ENCODE assay signal across 8 cellular contexts in genomic region chr9:137589441-137590122, GRCh38. TPM values are rescaled to one million over a fixed set of nuclear protein-coding genes. Genes with fewer than 3 reads are reported as not detected.
A peak's percentile ranks its signal among the peaks of the same experiment; 100 is the strongest.
DNase-seq lines count a peak whose midpoint lies in the region; FAIRE-seq and TF ChIP-seq lines count a peak whose summit lies in the region.

No MANE protein-coding gene starts in this region.

- no peak overlapping the region for H3K27ac ChIP-seq in GM23248
- peak overlapping the region in 1 of 2 donors; percentile 80 for H3K27ac ChIP-seq in coronary artery
- H3K27ac ChIP-seq in mucosa of rectum (ENCODE audit: low read depth in 2 of 2, low read length in 2 of 2), result no peak overlapping the region

- H3K79me2 ChIP-seq in GM23248 (ENCODE audit: insufficient read depth), result peaks cover 50% of the 10 kb centered on the region

- H3K27me3 ChIP-seq in GM23248 (replicated peaks; ENCODE audit: insufficient read depth), result no peaks in the 10 kb centered on the region
- no peaks in the 10 kb centered on the region for H3K27me3 ChIP-seq in mucosa of rectum (ENCODE audit: control insufficient read depth in 2 of 2, insufficient read depth in 2 of 2, low read length in 2 of 2)

- no peak overlapping the region for H2AFZ ChIP-seq in GM23248

- peak overlapping the region; percentile 78 for H3K9ac ChIP-seq in GM23248
- peak overlapping the region; percentile 70 to 72 for H3K9ac ChIP-seq in mucosa of rectum (ENCODE audit: low read depth in 1 of 2, low read length in 2 of 2)

- no peaks in the 10 kb centered on the region for H3F3A ChIP-seq in GM23248 (ENCODE audit: insufficient read depth)

- in situ Hi-C loops in GM23248 (cut with MboI), result no loop called here

- H3K4me1 ChIP-seq in GM23248 (ENCODE audit: insufficient read depth), result peaks cover 7% of the 10 kb centered on the region; the same call in 1 of the 2 replicates
- peaks cover 8 to 14% of the 10 kb centered on the region in 2 donors for H3K4me1 ChIP-seq in mucosa of rectum (ENCODE audit: control insufficient read depth in 2 of 2, insufficient read depth in 2 of 2, low read length in 2 of 2)

- H3K9me3 ChIP-seq in GM23248 (ENCODE audit: low read depth) (no peaks in the 10 kb centered on the region), mucosa of rectum (ENCODE audit: control insufficient read depth in 2 of 2, low read length in 2 of 2) (no peaks in the 10 kb centered on the region)

- peak overlapping the region; percentile 84 for H3K4me2 ChIP-seq in GM23248 (ENCODE audit: unreplicated experiment)

- TF ChIP-seq POLR2A in GM12892 (IDR thresholded peaks at IDR 0.05; ENCODE audit: low read depth, low read length) (no peak), NB4 (IDR thresholded peaks at IDR 0.05; ENCODE audit: extremely low read depth, insufficient read length) (no peak)

- DNase-seq in GM12892 (ENCODE audit: insufficient read length), result peak; percentile 46
- DNase-seq in GM23248, result peak; percentile 66
- DNase-seq in NB4 (ENCODE audit: low read depth), result peak; percentile 42
- no peak for DNase-seq in coronary artery (ENCODE audit: low spot score)
- no peak for DNase-seq in GF-D8 (lab: John Stamatoyannopoulos, UW)
- no peak for DNase-seq in NCI-H187 treated with DMSO at 0.1 percent for 48 hours (lab: John Stamatoyannopoulos, UW)
- DNase-seq in hypothalamus (lab: John Stamatoyannopoulos, UW), result no peak

- H3K4me3 ChIP-seq in GM23248 (peak overlapping the region; percentile 75), NB4 (ENCODE audit: low read depth, low read length) (peak overlapping the region; percentile 78), coronary artery (peak overlapping the region; percentile 95), mucosa of rectum (ENCODE audit: low read length in 2 of 2) (peak overlapping the region; percentile 63 to 70)

- peak; percentile 5 for FAIRE-seq in GM12892 (lab: Jason Lieb, UNC)

- no peaks in the 10 kb centered on the region for H3K9me2 ChIP-seq in GM23248 (ENCODE audit: insufficient read depth)

- TF ChIP-seq CTCF in NB4 (IDR thresholded peaks at IDR 0.05; ENCODE audit: low read depth, low read length), result no peak
- no peak for TF ChIP-seq CTCF in coronary artery (IDR thresholded peaks at IDR 0.05)

- no peaks in the 10 kb centered on the region for H4K20me1 ChIP-seq in GM23248 (ENCODE audit: insufficient read depth)

- H3K36me3 ChIP-seq in GM23248 (ENCODE audit: low read depth) (peaks cover 17% of the 10 kb centered on the region; the same call in 1 of the 2 replicates), mucosa of rectum (ENCODE audit: control insufficient read depth in 2 of 2, insufficient read depth in 2 of 2, low read length in 2 of 2) (peaks cover 18 to 19% of the 10 kb centered on the region in 2 donors)

- 1 to 2% methylated on average over 38 to 49 of the region's 58 CpGs for WGBS in GM23248 (ENCODE audit: low coverage in 1 of 2, low lambda C conversion rate in 2 of 2, missing lambda C conversion rate in 2 of 2), 2 experiments

RNA-seq across cellular contexts. Expression of gene ZMYND19, which starts 0.7 kb away (rescaled TPM):
- 26.2 TPM for polyA plus RNA-seq in GM12892 (2012; ENCODE audit: missing spikeins)
- 29.6 and 35.0 TPM in 2 replicates for total RNA-seq in GM23248 (2014; rRNA removed; shearing (Covaris generic))
- 6.1 and 11.6 TPM in 2 replicates for polyA plus RNA-seq in GM23248 (2016; fragmentation: Nextera tagmentation; extraction: Ambion mirVana)

RNA-seq across cellular contexts. Expression of gene DPH7, which starts 10.9 kb away (rescaled TPM):
- 30.3 TPM for polyA plus RNA-seq in GM12892 (2012; ENCODE audit: missing spikeins)
- 27.0 and 32.6 TPM in 2 replicates for total RNA-seq in GM23248 (2014; rRNA removed; shearing (Covaris generic))
- 24.1 and 26.7 TPM in 2 replicates for polyA plus RNA-seq in GM23248 (2016; fragmentation: Nextera tagmentation; extraction: Ambion mirVana)

RNA-seq across cellular contexts. Expression of gene ARRDC1, which starts 15.9 kb away (rescaled TPM):
- 15.8 TPM for polyA plus RNA-seq in GM12892 (2012; ENCODE audit: missing spikeins)
- total RNA-seq in GM23248 (2014; rRNA removed; shearing (Covaris generic)), result 26.9 and 37.1 TPM in 2 replicates
- polyA plus RNA-seq in GM23248 (2016; fragmentation: Nextera tagmentation; extraction: Ambion mirVana), result 21.0 and 22.0 TPM in 2 replicates

RNA-seq across cellular contexts. Expression of gene EHMT1, which starts 29.2 kb away (rescaled TPM):
- 41.5 TPM for polyA plus RNA-seq in GM12892 (2012; ENCODE audit: missing spikeins)
- 26.8 and 43.6 TPM in 2 replicates for total RNA-seq in GM23248 (2014; rRNA removed; shearing (Covaris generic))
- 31.0 and 33.7 TPM in 2 replicates for polyA plus RNA-seq in GM23248 (2016; fragmentation: Nextera tagmentation; extraction: Ambion mirVana)

RNA-seq across cellular contexts. Expression of gene MRPL41, which starts 37.9 kb away (rescaled TPM):
- polyA plus RNA-seq in GM12892 (2012; ENCODE audit: missing spikeins), result 15.5 TPM
- 28.7 and 42.9 TPM in 2 replicates for total RNA-seq in GM23248 (2014; rRNA removed; shearing (Covaris generic))
- polyA plus RNA-seq in GM23248 (2016; fragmentation: Nextera tagmentation; extraction: Ambion mirVana), result 97.6 and 99.8 TPM in 2 replicates

Comparison
In these comparisons a context has a peak if more than half of its experiments do, and no peak if none do; other contexts are left out.
1. DNase-seq: peak in GM12892 (single experiment), GM23248 (single experiment) and NB4 (single experiment); none in coronary artery (single experiment), GF-D8 (single experiment), NCI-H187 treated with DMSO at 0.1 percent for 48 hours (single experiment) and hypothalamus (0 of 51).
2. Peak in every context shown above with its lines, with median percentiles within 50 percentile points of each other: H3K4me3 ChIP-seq.